Comparison of ENCODE assay signal across 1 cellular context in genomic region chr5:140145818-140146522, GRCh38.
TF ChIP-seq lines count a peak whose summit lies in the region.

No MANE protein-coding gene starts in this region.

TF ChIP-seq in HepG2, 621 proteins besides CTCF, POLR2A, EP300 and RAD21 (continues in another document):
- TF ChIP-seq ISL2 (CRISPR knock-in tag; IDR thresholded peaks at IDR 0.05) (no peak), CAMTA2 (CRISPR knock-in tag; IDR thresholded peaks at IDR 0.05; ENCODE audit: borderline replicate concordance) (no peak), RBM39 (IDR thresholded peaks at IDR 0.05; ENCODE audit: low read depth, low read length, poor library complexity, severe bottlenecking) (peak; percentile 32), THAP7 (CRISPR knock-in tag; IDR thresholded peaks at IDR 0.05) (no peak), GABPB1 (CRISPR knock-in tag; IDR thresholded peaks at IDR 0.05) (peak; percentile 55; the same call in 1 of the 2 replicates), PRDM15 (CRISPR knock-in tag; IDR thresholded peaks at IDR 0.05) (no peak), BHLHE40 (IDR thresholded peaks at IDR 0.05; ENCODE audit: low read length) (peak; percentile 24; the same call in 1 of the 2 replicates), HNRNPLL (IDR thresholded peaks at IDR 0.05; ENCODE audit: low read depth, low read length, poor library complexity, severe bottlenecking) (peak; percentile 63), PAXIP1 (CRISPR knock-in tag; conservative IDR thresholded peaks at IDR 0.05) (no peak), SAP130 (CRISPR knock-in tag; IDR thresholded peaks at IDR 0.05; ENCODE audit: low read depth) (peak; percentile 32; the same call in 1 of the 2 replicates), DR1 (CRISPR knock-in tag; IDR thresholded peaks at IDR 0.05) (no peak), FOXP1 (IDR thresholded peaks at IDR 0.05) (no peak), FOXP1 (CRISPR knock-in tag; IDR thresholded peaks at IDR 0.05) (no peak), ZMAT5 (CRISPR knock-in tag; IDR thresholded peaks at IDR 0.05; ENCODE audit: borderline replicate concordance, low read depth) (no peak), SKI (IDR thresholded peaks at IDR 0.05; ENCODE audit: partially characterized antibody) (peak; percentile 90), TBL1XR1 (IDR thresholded peaks at IDR 0.05; ENCODE audit: borderline replicate concordance, low read length, partially characterized antibody) (no peak), ZNF850 (CRISPR knock-in tag; conservative IDR thresholded peaks at IDR 0.05) (no peak), KIAA2018 (CRISPR knock-in tag; IDR thresholded peaks at IDR 0.05; ENCODE audit: borderline replicate concordance) (no peak), TAF1 (CRISPR knock-in tag; IDR thresholded peaks at IDR 0.05) (no peak), THAP11 (CRISPR knock-in tag; IDR thresholded peaks at IDR 0.05) (0 out of 2 replicates have a peak, but pooled peaks have one; percentile 17), ZNF547 (CRISPR knock-in tag; IDR thresholded peaks at IDR 0.05) (0 out of 2 replicates have a peak, but pooled peaks have one; percentile 24), SRSF9 (IDR thresholded peaks at IDR 0.05; ENCODE audit: borderline replicate concordance, insufficient read depth, low read depth, low read length, poor library complexity, severe bottlenecking) (no peak), ERF (CRISPR knock-in tag; IDR thresholded peaks at IDR 0.05) (peak; percentile 20; the same call in 1 of the 2 replicates), ZNF512B (CRISPR knock-in tag; IDR thresholded peaks at IDR 0.05; ENCODE audit: borderline replicate concordance) (no peak), ARNTL (CRISPR knock-in tag; IDR thresholded peaks at IDR 0.05) (no peak), ZNF605 (CRISPR knock-in tag; IDR thresholded peaks at IDR 0.05) (no peak), KLF16 (CRISPR knock-in tag; IDR thresholded peaks at IDR 0.05) (0 out of 4 replicates have a peak, but pooled peaks of 1 of the 2 experiments have one; percentile 21), RFX1 (IDR thresholded peaks at IDR 0.05) (no peak), DMTF1 (CRISPR knock-in tag; IDR thresholded peaks at IDR 0.05) (no peak), UBTF (CRISPR knock-in tag; IDR thresholded peaks at IDR 0.05) (peak; percentile 91), PHF20 (CRISPR knock-in tag; IDR thresholded peaks at IDR 0.05) (no peak)
